In genomic region chr1:152741656-152742055, GRCh38 we compare ENCODE assay signal across 22 cellular contexts. TPM values are rescaled to one million over a fixed set of nuclear protein-coding genes. Genes with fewer than 3 reads are reported as not detected.
DNase-seq lines count a peak whose midpoint lies in the region; ATAC-seq, FAIRE-seq and TF ChIP-seq lines count a peak whose summit lies in the region.
"Had no signal": no experiment of that assay in that cellular context is flagged by ENCODE, and none has a peak within 500 bp of the region (broad histone marks: within the 10 kb centered on the region; RNA-seq: fewer than 3 reads in every experiment).

No MANE protein-coding gene starts in this region.

- no peak overlapping the region for H3K9ac ChIP-seq in GM23248

- no peaks in the 10 kb centered on the region for H3K4me1 Mint-ChIP-seq in stimulated activated effector memory CD8-positive, alpha-beta T cell treated with anti-CD3 and anti-CD28 coated beads, Interleukin-12 subunit alpha, Interleukin-12 subunit beta, amount 100 ng/mL, for 72 hours
- H3K4me1 Mint-ChIP-seq: CD4-positive, alpha-beta memory T cell; H9 had no signal

- H3K79me2 ChIP-seq in GM23248 (ENCODE audit: insufficient read depth): no peaks in the 10 kb centered on the region

- H3K36me3 ChIP-seq in GM23248 (ENCODE audit: low read depth): no peaks in the 10 kb centered on the region
- no peaks in the 10 kb centered on the region for H3K36me3 ChIP-seq in bronchial epithelial cell (ENCODE audit: control insufficient read depth, insufficient read depth, low read length)

- no peaks in the 10 kb centered on the region for H3K9me3 ChIP-seq in GM23248 (ENCODE audit: low read depth)

- no peak for ATAC-seq in GM21515 (IDR thresholded peaks at IDR 0.05; ENCODE audit: unreplicated experiment)
- ATAC-seq in stimulated activated effector memory CD8-positive, alpha-beta T cell treated with anti-CD3 and anti-CD28 coated beads, Interleukin-12 subunit alpha, Interleukin-12 subunit beta, amount 100 ng/mL, for 72 hours: no peak
- ATAC-seq: GM23338 had no signal

- no peaks in the 10 kb centered on the region for H3K36me3 Mint-ChIP-seq in stimulated activated effector memory CD8-positive, alpha-beta T cell treated with anti-CD3 and anti-CD28 coated beads, Interleukin-12 subunit alpha, Interleukin-12 subunit beta, amount 100 ng/mL, for 72 hours
- H3K36me3 Mint-ChIP-seq: CD4-positive, alpha-beta memory T cell had no signal

- H3K4me1 ChIP-seq in GM23248 (ENCODE audit: insufficient read depth): peaks cover 63% of the 10 kb centered on the region

- in situ Hi-C loops in GM23248 (cut with MboI): no loop called here

- H3K27me3 ChIP-seq in GM23248 (replicated peaks; ENCODE audit: insufficient read depth): no peaks in the 10 kb centered on the region
- no peaks in the 10 kb centered on the region for H3K27me3 ChIP-seq in bronchial epithelial cell (ENCODE audit: control insufficient read depth, insufficient read depth, low read length)

- no peak overlapping the region for H3K27ac Mint-ChIP-seq in stimulated activated effector memory CD8-positive, alpha-beta T cell treated with anti-CD3 and anti-CD28 coated beads, Interleukin-12 subunit alpha, Interleukin-12 subunit beta, amount 100 ng/mL, for 72 hours
- H3K27ac Mint-ChIP-seq: CD4-positive, alpha-beta memory T cell; GM23338; H9; HFFc6 had no signal

- no peaks in the 10 kb centered on the region; the same call in 1 of the 2 replicates for H3K9me2 ChIP-seq in GM23248 (ENCODE audit: insufficient read depth)

- no peak overlapping the region for H3K4me3 ChIP-seq in GM23248
- no peak overlapping the region for H3K4me3 ChIP-seq in bronchial epithelial cell (ENCODE audit: low read depth, low read length)
- H3K4me3 ChIP-seq: GM23338 had no signal

- no peak overlapping the region for H3K4me3 Mint-ChIP-seq in stimulated activated effector memory CD8-positive, alpha-beta T cell treated with anti-CD3 and anti-CD28 coated beads, Interleukin-12 subunit alpha, Interleukin-12 subunit beta, amount 100 ng/mL, for 72 hours
- H3K4me3 Mint-ChIP-seq: CD4-positive, alpha-beta memory T cell; GM23338; H9; HFFc6 had no signal

- FAIRE-seq in bronchial epithelial cell (lab: Jason Lieb, UNC): no peak
- FAIRE-seq: G401.6, GM12892 had no signal

- peaks cover 36% of the 10 kb centered on the region for H3F3A ChIP-seq in GM23248 (ENCODE audit: insufficient read depth)

- no peak overlapping the region for H3K4me2 ChIP-seq in GM23248 (ENCODE audit: unreplicated experiment)
- H3K4me2 ChIP-seq: GM23338 had no signal

- no peaks in the 10 kb centered on the region for H4K20me1 ChIP-seq in GM23248 (ENCODE audit: insufficient read depth)

- no peak for TF ChIP-seq CTCF in bronchial epithelial cell (IDR thresholded peaks at IDR 0.05; ENCODE audit: insufficient read depth, low read length, severe bottlenecking)

- DNase-seq in GM23248 (peak; percentile 41), HT1080 (ENCODE audit: low read depth) (peak; percentile 7), bronchial epithelial cell (ENCODE audit: low read depth) (peak; percentile 69), NCI-H345 (lab: John Stamatoyannopoulos, UW) (no peak)
- no peak for DNase-seq in stimulated activated effector memory CD8-positive, alpha-beta T cell treated with anti-CD3 and anti-CD28 coated beads, Interleukin-12 subunit alpha, Interleukin-12 subunit beta, amount 100 ng/mL, for 72 hours (ENCODE audit: low spot score in 2 of 2)
- DNase-seq: C1 segment of cervical spinal cord; Calu3; CD4-positive, alpha-beta memory T cell; COR-L47; DMS53; DMS79 treated with DMSO at 0.1 percent for 48 hours; H9; HFFc6 had no signal

- no peaks in the 10 kb centered on the region for H3K9me3 Mint-ChIP-seq in stimulated activated effector memory CD8-positive, alpha-beta T cell treated with anti-CD3 and anti-CD28 coated beads, Interleukin-12 subunit alpha, Interleukin-12 subunit beta, amount 100 ng/mL, for 72 hours
- H3K9me3 Mint-ChIP-seq: CD4-positive, alpha-beta memory T cell; GM23338 had no signal

- no peak overlapping the region; the same call in 1 of the 2 replicates for H2AFZ ChIP-seq in GM23248
- H2AFZ ChIP-seq: GM23338 had no signal

- H3K27ac ChIP-seq in GM23248: no peak overlapping the region

RNA-seq across cellular contexts. Expression of gene KPRP, which starts 16.2 kb away (rescaled TPM):
- total RNA-seq in GM23248 (2014; rRNA removed; shearing (Covaris generic)): under 0.01 and 0.22 TPM in 2 replicates
- polyA plus RNA-seq in GM23248 (2016; fragmentation: Nextera tagmentation; extraction: Ambion mirVana): 9.9 and 10.4 TPM in 2 replicates
- total RNA-seq in HT1080 (2014; rRNA removed; shearing (Covaris generic)): not detected in 2 replicates
- polyA plus RNA-seq in HT1080 (2015; cell fraction: cytosol; rRNA removed): 0.65 and 0.80 TPM in 2 replicates
- polyA plus RNA-seq in HT1080 (2015; cell fraction: nucleus; rRNA removed): 0.92 and 1.1 TPM in 2 replicates
- total RNA-seq in bronchial epithelial cell: not detected in 2 replicates
- total RNA-seq: A172; A673; Calu3; CD4-positive, alpha-beta memory T cell; Daoy; GM23338; H4; H9; HFFc6 had no signal
- polyA plus RNA-seq: BJ; CD4-positive, alpha-beta memory T cell; GM23338 had no signal

RNA-seq across cellular contexts. Expression of gene LCE1F, which starts 33.3 kb away (rescaled TPM):
- total RNA-seq in GM23248 (2014; rRNA removed; shearing (Covaris generic)): not detected in 2 replicates
- 1.1 and 1.8 TPM in 2 replicates for polyA plus RNA-seq in GM23248 (2016; fragmentation: Nextera tagmentation; extraction: Ambion mirVana)
- total RNA-seq in HT1080 (2014; rRNA removed; shearing (Covaris generic)): not detected in 2 replicates
- polyA plus RNA-seq in HT1080 (2015; cell fraction: cytosol; rRNA removed): not detected in 2 replicates
- not detected in 2 replicates for polyA plus RNA-seq in HT1080 (2015; cell fraction: nucleus; rRNA removed)
- not detected in 2 replicates for total RNA-seq in bronchial epithelial cell
- total RNA-seq: A172; A673; Calu3; CD4-positive, alpha-beta memory T cell; Daoy; GM23338; H4; H9; HFFc6 had no signal
- polyA plus RNA-seq: BJ; CD4-positive, alpha-beta memory T cell; GM23338 had no signal

RNA-seq across cellular contexts. Expression of gene LCE4A, which starts 33.7 kb away (rescaled TPM):
- not detected in 2 replicates for total RNA-seq in GM23248 (2014; rRNA removed; shearing (Covaris generic))
- 0.39 and 0.51 TPM in 2 replicates for polyA plus RNA-seq in GM23248 (2016; fragmentation: Nextera tagmentation; extraction: Ambion mirVana)
- not detected in 2 replicates for total RNA-seq in HT1080 (2014; rRNA removed; shearing (Covaris generic))
- polyA plus RNA-seq in HT1080 (2015; cell fraction: cytosol; rRNA removed): not detected in 2 replicates
- polyA plus RNA-seq in HT1080 (2015; cell fraction: nucleus; rRNA removed): not detected in 2 replicates
- not detected in 2 replicates for total RNA-seq in bronchial epithelial cell
- total RNA-seq: A172; A673; Calu3; CD4-positive, alpha-beta memory T cell; Daoy; GM23338; H4; H9 had no signal
- polyA plus RNA-seq: BJ; CD4-positive, alpha-beta memory T cell; GM23338 had no signal

RNA-seq across cellular contexts. Expression of gene LCE2A, which starts 43.5 kb away (rescaled TPM):
- 9.9 and 12.1 TPM in 2 replicates for total RNA-seq in GM23248 (2014; rRNA removed; shearing (Covaris generic))
- 11.1 and 12.4 TPM in 2 replicates for polyA plus RNA-seq in GM23248 (2016; fragmentation: Nextera tagmentation; extraction: Ambion mirVana)
- total RNA-seq in HT1080 (2014; rRNA removed; shearing (Covaris generic)): 0.47 and 3.0 TPM in 2 replicates
- polyA plus RNA-seq in HT1080 (2015; cell fraction: cytosol; rRNA removed): 0.69 TPM in 1 of 2 replicates, not detected in the other
- 0.32 TPM in 1 of 2 replicates, not detected in the other for polyA plus RNA-seq in HT1080 (2015; cell fraction: nucleus; rRNA removed)
- total RNA-seq in bronchial epithelial cell: not detected in 2 replicates
- total RNA-seq: A172; A673; Calu3; CD4-positive, alpha-beta memory T cell; Daoy; GM23338; H4; H9 had no signal
- polyA plus RNA-seq: BJ; CD4-positive, alpha-beta memory T cell; GM23338 had no signal

RNA-seq across cellular contexts. Expression of gene LCE1E, which starts 44.4 kb away (rescaled TPM):
- total RNA-seq in GM23248 (2014; rRNA removed; shearing (Covaris generic)): not detected in 2 replicates
- polyA plus RNA-seq in GM23248 (2016; fragmentation: Nextera tagmentation; extraction: Ambion mirVana): not detected in 2 replicates
- total RNA-seq in HT1080 (2014; rRNA removed; shearing (Covaris generic)): 0.43 TPM in 1 of 2 replicates, not detected in the other
- polyA plus RNA-seq in HT1080 (2015; cell fraction: cytosol; rRNA removed): 0.52 and 1.0 TPM in 2 replicates
- 1.1 and 3.5 TPM in 2 replicates for polyA plus RNA-seq in HT1080 (2015; cell fraction: nucleus; rRNA removed)
- not detected in 2 replicates for total RNA-seq in bronchial epithelial cell
- total RNA-seq: A172; A673; Calu3; CD4-positive, alpha-beta memory T cell; Daoy; GM23338; H4; H9; HFFc6 had no signal
- polyA plus RNA-seq: BJ; CD4-positive, alpha-beta memory T cell; GM23338 had no signal

Comparison
In these comparisons a context has a peak if more than half of its experiments do, and no peak if none do; other contexts are left out.
1. DNase-seq: peak in GM23248 (single experiment), HT1080 (single experiment) and bronchial epithelial cell (single experiment); none in NCI-H345 (single experiment) and stimulated activated effector memory CD8-positive, alpha-beta T cell treated with anti-CD3 and anti-CD28 coated beads, Interleukin-12 subunit alpha, Interleukin-12 subunit beta, amount 100 ng/mL, for 72 hours (0 of 2).